In the genomic region with DNA sequence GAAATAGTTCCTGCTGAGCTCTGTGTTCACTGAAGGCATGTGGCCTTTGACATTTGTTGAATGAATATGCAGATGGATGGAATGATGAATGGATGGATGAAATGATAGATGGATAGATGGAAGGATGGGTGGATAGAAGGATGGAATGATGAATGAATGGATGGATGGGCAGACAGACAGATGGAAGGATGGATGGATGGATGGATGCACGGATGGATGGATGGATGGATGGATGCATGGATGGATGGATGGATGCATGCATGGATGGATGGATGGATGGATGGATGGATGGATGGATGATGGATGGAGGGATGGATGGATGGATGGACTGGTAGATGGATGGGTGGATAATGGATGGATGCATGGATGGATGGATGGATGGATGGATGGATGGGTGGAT, we compare ENCODE assay signal across 1 cellular context.
TF ChIP-seq lines count a peak whose summit lies in the region.

No MANE protein-coding gene starts in this region.

TF ChIP-seq in HEK293, 187 proteins besides CTCF, POLR2A, EP300 and RAD21:
- TF ChIP-seq ZNF366 (tag by site-specific recombination; conservative IDR thresholded peaks at IDR 0.05) (peak; percentile 92), ZBTB17 (tag by site-specific recombination; IDR thresholded peaks at IDR 0.05) (0 out of 2 replicates have a peak, but pooled peaks have one; percentile 21)
TF ChIP-seq in HEK293: peak in this region for 2; not testable (repeated sequence) for 185.
